ENCODE assay signal across 1 cellular context in the genomic region with DNA sequence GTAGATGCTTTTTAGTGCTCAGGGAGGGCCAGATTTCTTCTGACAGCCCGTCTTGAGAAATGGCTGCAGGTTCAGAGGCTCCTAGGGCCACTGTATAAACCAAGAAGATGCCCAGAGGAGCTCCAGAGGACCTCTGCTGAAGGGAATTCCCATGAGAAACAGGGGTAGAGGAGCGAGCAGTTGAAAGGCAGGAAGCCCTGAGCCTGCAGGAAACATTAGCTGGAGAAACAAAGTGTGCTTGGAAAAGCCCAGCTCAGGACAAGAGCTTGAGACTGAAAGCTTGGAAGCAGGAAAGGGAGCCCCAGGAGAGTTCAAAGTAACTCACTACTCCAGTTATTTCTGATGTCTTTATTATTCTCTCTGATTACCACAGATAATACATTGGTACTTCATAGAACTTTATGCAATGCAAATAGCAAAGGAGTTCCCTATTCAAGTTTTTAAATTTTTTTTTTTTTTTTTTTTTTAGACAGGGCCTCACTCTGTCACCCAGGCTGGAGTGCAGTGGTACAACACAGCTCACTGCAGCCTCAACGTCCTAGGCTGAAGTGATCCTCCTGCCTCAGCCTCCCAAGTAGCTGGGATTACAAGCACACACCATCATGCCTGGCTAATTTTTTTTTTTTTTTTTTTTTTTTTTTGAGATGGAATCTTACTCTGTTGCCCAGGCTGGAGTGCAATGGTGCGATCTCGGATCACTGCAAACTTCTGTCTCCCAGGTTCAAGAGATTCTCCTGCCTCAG.
TF ChIP-seq lines count a peak whose summit lies in the region.

No MANE protein-coding gene starts in this region.

TF ChIP-seq in GM23338, 12 proteins besides CTCF, POLR2A, EP300 and RAD21:
- TF ChIP-seq, protein P1, sequence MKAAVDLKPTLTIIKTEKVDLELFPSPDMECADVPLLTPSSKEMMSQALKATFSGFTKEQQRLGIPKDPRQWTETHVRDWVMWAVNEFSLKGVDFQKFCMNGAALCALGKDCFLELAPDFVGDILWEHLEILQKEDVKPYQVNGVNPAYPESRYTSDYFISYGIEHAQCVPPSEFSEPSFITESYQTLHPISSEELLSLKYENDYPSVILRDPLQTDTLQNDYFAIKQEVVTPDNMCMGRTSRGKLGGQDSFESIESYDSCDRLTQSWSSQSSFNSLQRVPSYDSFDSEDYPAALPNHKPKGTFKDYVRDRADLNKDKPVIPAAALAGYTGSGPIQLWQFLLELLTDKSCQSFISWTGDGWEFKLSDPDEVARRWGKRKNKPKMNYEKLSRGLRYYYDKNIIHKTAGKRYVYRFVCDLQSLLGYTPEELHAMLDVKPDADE (IDR thresholded peaks at IDR 0.05), result no peak
- TF ChIP-seq, protein P2, sequence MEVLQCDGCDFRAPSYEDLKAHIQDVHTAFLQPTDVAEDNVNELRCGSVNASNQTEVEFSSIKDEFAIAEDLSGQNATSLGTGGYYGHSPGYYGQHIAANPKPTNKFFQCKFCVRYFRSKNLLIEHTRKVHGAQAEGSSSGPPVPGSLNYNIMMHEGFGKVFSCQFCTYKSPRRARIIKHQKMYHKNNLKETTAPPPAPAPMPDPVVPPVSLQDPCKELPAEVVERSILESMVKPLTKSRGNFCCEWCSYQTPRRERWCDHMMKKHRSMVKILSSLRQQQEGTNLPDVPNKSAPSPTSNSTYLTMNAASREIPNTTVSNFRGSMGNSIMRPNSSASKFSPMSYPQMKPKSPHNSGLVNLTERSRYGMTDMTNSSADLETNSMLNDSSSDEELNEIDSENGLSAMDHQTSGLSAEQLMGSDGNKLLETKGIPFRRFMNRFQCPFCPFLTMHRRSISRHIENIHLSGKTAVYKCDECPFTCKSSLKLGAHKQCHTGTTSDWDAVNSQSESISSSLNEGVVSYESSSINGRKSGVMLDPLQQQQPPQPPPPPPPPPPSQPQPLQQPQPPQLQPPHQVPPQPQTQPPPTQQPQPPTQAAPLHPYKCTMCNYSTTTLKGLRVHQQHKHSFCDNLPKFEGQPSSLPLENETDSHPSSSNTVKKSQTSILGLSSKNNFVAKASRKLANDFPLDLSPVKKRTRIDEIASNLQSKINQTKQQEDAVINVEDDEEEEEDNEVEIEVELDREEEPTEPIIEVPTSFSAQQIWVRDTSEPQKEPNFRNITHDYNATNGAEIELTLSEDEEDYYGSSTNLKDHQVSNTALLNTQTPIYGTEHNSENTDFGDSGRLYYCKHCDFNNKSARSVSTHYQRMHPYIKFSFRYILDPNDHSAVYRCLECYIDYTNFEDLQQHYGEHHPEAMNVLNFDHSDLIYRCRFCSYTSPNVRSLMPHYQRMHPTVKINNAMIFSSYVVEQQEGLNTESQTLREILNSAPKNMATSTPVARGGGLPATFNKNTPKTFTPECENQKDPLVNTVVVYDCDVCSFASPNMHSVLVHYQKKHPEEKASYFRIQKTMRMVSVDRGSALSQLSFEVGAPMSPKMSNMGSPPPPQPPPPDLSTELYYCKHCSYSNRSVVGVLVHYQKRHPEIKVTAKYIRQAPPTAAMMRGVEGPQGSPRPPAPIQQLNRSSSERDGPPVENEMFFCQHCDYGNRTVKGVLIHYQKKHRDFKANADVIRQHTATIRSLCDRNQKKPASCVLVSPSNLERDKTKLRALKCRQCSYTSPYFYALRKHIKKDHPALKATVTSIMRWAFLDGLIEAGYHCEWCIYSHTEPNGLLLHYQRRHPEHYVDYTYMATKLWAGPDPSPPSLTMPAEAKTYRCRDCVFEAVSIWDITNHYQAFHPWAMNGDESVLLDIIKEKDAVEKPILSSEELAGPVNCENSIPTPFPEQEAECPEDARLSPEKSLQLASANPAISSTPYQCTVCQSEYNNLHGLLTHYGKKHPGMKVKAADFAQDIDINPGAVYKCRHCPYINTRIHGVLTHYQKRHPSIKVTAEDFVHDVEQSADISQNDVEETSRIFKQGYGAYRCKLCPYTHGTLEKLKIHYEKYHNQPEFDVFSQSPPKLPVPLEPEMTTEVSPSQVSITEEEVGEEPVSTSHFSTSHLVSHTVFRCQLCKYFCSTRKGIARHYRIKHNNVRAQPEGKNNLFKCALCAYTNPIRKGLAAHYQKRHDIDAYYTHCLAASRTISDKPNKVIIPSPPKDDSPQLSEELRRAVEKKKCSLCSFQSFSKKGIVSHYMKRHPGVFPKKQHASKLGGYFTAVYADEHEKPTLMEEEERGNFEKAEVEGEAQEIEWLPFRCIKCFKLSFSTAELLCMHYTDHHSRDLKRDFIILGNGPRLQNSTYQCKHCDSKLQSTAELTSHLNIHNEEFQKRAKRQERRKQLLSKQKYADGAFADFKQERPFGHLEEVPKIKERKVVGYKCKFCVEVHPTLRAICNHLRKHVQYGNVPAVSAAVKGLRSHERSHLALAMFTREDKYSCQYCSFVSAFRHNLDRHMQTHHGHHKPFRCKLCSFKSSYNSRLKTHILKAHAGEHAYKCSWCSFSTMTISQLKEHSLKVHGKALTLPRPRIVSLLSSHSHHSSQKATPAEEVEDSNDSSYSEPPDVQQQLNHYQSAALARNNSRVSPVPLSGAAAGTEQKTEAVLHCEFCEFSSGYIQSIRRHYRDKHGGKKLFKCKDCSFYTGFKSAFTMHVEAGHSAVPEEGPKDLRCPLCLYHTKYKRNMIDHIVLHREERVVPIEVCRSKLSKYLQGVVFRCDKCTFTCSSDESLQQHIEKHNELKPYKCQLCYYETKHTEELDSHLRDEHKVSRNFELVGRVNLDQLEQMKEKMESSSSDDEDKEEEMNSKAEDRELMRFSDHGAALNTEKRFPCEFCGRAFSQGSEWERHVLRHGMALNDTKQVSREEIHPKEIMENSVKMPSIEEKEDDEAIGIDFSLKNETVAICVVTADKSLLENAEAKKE (CRISPR knock-in tag; IDR thresholded peaks at IDR 0.05), result no peak
